35 cellular contexts compared by ENCODE assay signal in the genomic region with DNA sequence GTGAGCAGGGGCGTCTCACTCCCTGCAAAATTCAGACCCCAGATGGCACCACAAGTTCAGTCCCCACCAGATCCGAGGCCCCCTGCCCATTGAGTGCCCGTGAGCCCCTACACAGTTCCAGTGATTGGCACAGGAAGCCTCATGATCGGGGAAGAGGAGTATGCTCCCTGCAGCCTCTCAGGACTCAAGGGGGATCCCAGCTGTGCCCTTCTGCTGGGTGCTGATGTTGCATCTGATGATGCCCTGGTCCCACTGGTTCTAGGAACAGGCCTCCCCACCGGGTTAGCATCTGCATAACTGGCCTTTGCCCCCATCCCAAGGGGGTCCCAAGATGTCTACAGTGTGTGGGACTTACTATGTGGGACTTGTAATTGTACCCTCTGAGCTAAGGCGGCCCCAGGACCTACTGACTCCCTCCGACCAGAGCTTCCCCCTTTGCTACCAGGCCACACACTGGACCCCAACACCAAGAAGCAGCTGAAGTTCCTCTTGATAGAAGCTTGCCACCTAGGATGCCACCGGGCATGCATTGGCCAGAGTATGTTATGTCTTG. TPM values are rescaled to one million over a fixed set of nuclear protein-coding genes. Genes with fewer than 3 reads are reported as not detected.
"Had no signal": no experiment of that assay in that cellular context is flagged by ENCODE, and none has a peak within 500 bp of the region (broad histone marks: within the 10 kb centered on the region; RNA-seq: fewer than 3 reads in every experiment).

No MANE protein-coding gene starts in this region.

- H3K9me3 ChIP-seq: body of pancreas, breast epithelium, Peyer's patch had no signal

- ATAC-seq: activated CD8-positive, alpha-beta memory T cell treated with anti-CD3 and anti-CD28 coated beads, Interleukin-2, amount 10 ng/mL, durations not matched to agents 7 days and 5 days; body of pancreas; PC-3 had no signal

- H3K36me3 ChIP-seq: breast epithelium, Peyer's patch, WERI-Rb-1 had no signal

- H3K4me3 ChIP-seq: body of pancreas, breast epithelium, Peyer's patch had no signal

- DNase-seq: activated CD4-positive, alpha-beta memory T cell treated with anti-CD3 and anti-CD28 coated beads, Interleukin-2, amount 10 ng/mL, durations not matched to agents 7 days and 5 days; activated CD4-positive, alpha-beta T cell treated with anti-CD3 and anti-CD28 coated beads for 1 hour; activated CD4-positive, alpha-beta T cell treated with anti-CD3 and anti-CD28 coated beads for 48 hours; activated CD4-positive, CD25-positive, alpha-beta regulatory T cell; activated CD8-positive, alpha-beta memory T cell treated with anti-CD3 and anti-CD28 coated beads for 24 hours; activated CD8-positive, alpha-beta memory T cell treated with anti-CD3 and anti-CD28 coated beads, Interleukin-2, amount 10 ng/mL, durations not matched to agents 7 days and 5 days; activated CD8-positive, alpha-beta memory T cell treated with anti-CD3 and anti-CD28 coated beads, Interleukin-2, amount 50 U/mL, for 48 hours; activated gamma-delta T cell; activated naive CD4-positive, alpha-beta T cell treated with Interleukin-2 at 50 U/mL for 16 hours; activated naive CD8-positive, alpha-beta T cell treated with anti-CD3 and anti-CD28 coated beads, Interleukin-2, amount 10 ng/mL, durations not matched to agents 7 days and 5 days; activated T-cell treated with anti-CD3 and anti-CD28 coated beads, Interleukin-2, amount 50 U/mL, for 48 hours; body of pancreas; caudate nucleus; cerebellar nuclear complex; MM.1S; MV-4-11; NCI-H1092; NCI-H1436 treated with DMSO at 0.1 percent for 48 hours; NCI-H1694 treated with DMSO at 0.1 percent for 48 hours; NCI-H2029; NCI-H345; NCI-H524 treated with DMSO at 0.1 percent for 48 hours; PC-3; Peyer's patch; RPMI8226; SHP77 treated with DMSO at 0.1 percent for 48 hours; T1000; WERI-Rb-1 had no signal

- H3K27ac ChIP-seq: body of pancreas, breast epithelium, Peyer's patch, WERI-Rb-1 had no signal

RNA-seq across cellular contexts. Expression of gene ALPG, which starts 8.6 kb away (rescaled TPM):
- total RNA-seq: activated CD4-positive, alpha-beta memory T cell treated with anti-CD3 and anti-CD28 coated beads, Interleukin-2, amount 10 ng/mL, durations not matched to agents 7 days and 5 days; activated CD8-positive, alpha-beta memory T cell treated with anti-CD3 and anti-CD28 coated beads, Interleukin-2, amount 10 ng/mL, durations not matched to agents 7 days and 5 days; activated naive CD8-positive, alpha-beta T cell treated with anti-CD3 and anti-CD28 coated beads, Interleukin-2, amount 10 ng/mL, durations not matched to agents 7 days and 5 days; body of pancreas; breast epithelium; LHCN-M2; NCI-H460; Peyer's patch; SK-MEL-5; T-helper 1 cell treated with Interleukin-12 subunit alpha and Interleukin-12 subunit beta and Interleukin-4 antibody, amounts not matched to agents 30 ng/mL and 1 ng/mL, for 36 hours; T-helper 2 cell treated with Interferon-gamma antibody and Interleukin-4, amounts not matched to agents 100 ng/mL and 5 ng/mL, for 36 hours had no signal

RNA-seq across cellular contexts. Expression of gene ALPP, which starts 36.7 kb away (rescaled TPM):
- total RNA-seq: activated CD4-positive, alpha-beta memory T cell treated with anti-CD3 and anti-CD28 coated beads, Interleukin-2, amount 10 ng/mL, durations not matched to agents 7 days and 5 days; activated CD8-positive, alpha-beta memory T cell treated with anti-CD3 and anti-CD28 coated beads, Interleukin-2, amount 10 ng/mL, durations not matched to agents 7 days and 5 days; activated naive CD8-positive, alpha-beta T cell treated with anti-CD3 and anti-CD28 coated beads, Interleukin-2, amount 10 ng/mL, durations not matched to agents 7 days and 5 days; breast epithelium; LHCN-M2; NCI-H460; Peyer's patch; SK-MEL-5; T-helper 1 cell treated with Interleukin-12 subunit alpha and Interleukin-12 subunit beta and Interleukin-4 antibody, amounts not matched to agents 30 ng/mL and 1 ng/mL, for 36 hours; T-helper 2 cell treated with Interferon-gamma antibody and Interleukin-4, amounts not matched to agents 100 ng/mL and 5 ng/mL, for 36 hours had no signal

RNA-seq across cellular contexts. Expression of gene ALPI, which starts 40.7 kb away (rescaled TPM):
- total RNA-seq: activated CD4-positive, alpha-beta memory T cell treated with anti-CD3 and anti-CD28 coated beads, Interleukin-2, amount 10 ng/mL, durations not matched to agents 7 days and 5 days; activated CD8-positive, alpha-beta memory T cell treated with anti-CD3 and anti-CD28 coated beads, Interleukin-2, amount 10 ng/mL, durations not matched to agents 7 days and 5 days; activated naive CD8-positive, alpha-beta T cell treated with anti-CD3 and anti-CD28 coated beads, Interleukin-2, amount 10 ng/mL, durations not matched to agents 7 days and 5 days; astrocyte; body of pancreas; LHCN-M2; NCI-H460; PC-3; SK-MEL-5; T-helper 1 cell treated with Interleukin-12 subunit alpha and Interleukin-12 subunit beta and Interleukin-4 antibody, amounts not matched to agents 30 ng/mL and 1 ng/mL, for 36 hours; T-helper 2 cell treated with Interferon-gamma antibody and Interleukin-4, amounts not matched to agents 100 ng/mL and 5 ng/mL, for 36 hours had no signal
